In genomic region chrX:150680974-150681373, GRCh38 we compare ENCODE assay signal across 8 cellular contexts. TPM values are rescaled to one million over a fixed set of nuclear protein-coding genes. Genes with fewer than 3 reads are reported as not detected.
DNase-seq lines count a peak whose midpoint lies in the region; ATAC-seq and TF ChIP-seq lines count a peak whose summit lies in the region.

No MANE protein-coding gene starts in this region.

- H3K27ac ChIP-seq in 22Rv1 (no peak overlapping the region), OCI-LY1 (ENCODE audit: low read depth, low read length, poor library complexity, severe bottlenecking) (no peak overlapping the region)

- no peaks in the 10 kb centered on the region for H4K20me1 ChIP-seq in OCI-LY1 (ENCODE audit: insufficient read depth, low read length)

- H3K4me1 ChIP-seq in OCI-LY1 (ENCODE audit: insufficient read depth, low read length, severe bottlenecking) = no peaks in the 10 kb centered on the region

- no peak overlapping the region for H3K9ac ChIP-seq in OCI-LY1 (ENCODE audit: low read length)

- H3K4me3 ChIP-seq in OCI-LY1 (ENCODE audit: low read depth, low read length, poor library complexity, severe bottlenecking) (no peak overlapping the region), fibroblast of the aortic adventitia (ENCODE audit: low read depth, low read length) (no peak overlapping the region)

- peak; percentile 61 for TF ChIP-seq CTCF in 22Rv1 (IDR thresholded peaks at IDR 0.05)
- TF ChIP-seq CTCF in GM10248 (IDR thresholded peaks at IDR 0.05; ENCODE audit: control extremely low read depth, extremely low read depth, low read depth, missing control alignments) = no peak
- peak; percentile 55 for TF ChIP-seq CTCF in OCI-LY1 (IDR thresholded peaks at IDR 0.05; ENCODE audit: low read length)
- peak; percentile 36 for TF ChIP-seq CTCF in fibroblast of the aortic adventitia (IDR thresholded peaks at IDR 0.05; ENCODE audit: insufficient read depth, low read length)

- CTCF ChIA-PET in GM10248 (lab: Yijun Ruan, JAX) = interaction anchor here (1.4 kb wide), 1 partner anchor 34 kb away, joined by 3 read pairs; no protein-coding TSS in a partner anchor

- H3K27me3 ChIP-seq in OCI-LY1 (ENCODE audit: insufficient read depth, low read length) = no peaks in the 10 kb centered on the region

- no peaks in the 10 kb centered on the region for H3K79me2 ChIP-seq in OCI-LY1 (ENCODE audit: insufficient read depth, low read length)

- H3K9me2 ChIP-seq in OCI-LY1 (ENCODE audit: low read depth, low read length) = no peaks in the 10 kb centered on the region

- H2AFZ ChIP-seq in OCI-LY1 (ENCODE audit: low read length) = no peak overlapping the region

- no peaks in the 10 kb centered on the region for H3K36me3 ChIP-seq in OCI-LY1 (ENCODE audit: insufficient read depth, low read length)

- ATAC-seq in HG03280 (IDR thresholded peaks at IDR 0.05; ENCODE audit: unreplicated experiment) = no peak

- no peaks in the 10 kb centered on the region for H3F3A ChIP-seq in OCI-LY1 (ENCODE audit: insufficient read depth, low read length)

- peak; percentile 12 for DNase-seq in GM10248 (ENCODE audit: extremely low spot score)
- peak; percentile 32 for DNase-seq in fibroblast of the aortic adventitia (ENCODE audit: low read depth)
- no peak for DNase-seq in superior temporal gyrus (ENCODE audit: extremely low spot score)
- no peak for DNase-seq in Ammon's horn (ENCODE audit: low spot score)
- no peak for DNase-seq in DMS114 treated with DMSO at 0.1 percent for 48 hours (lab: John Stamatoyannopoulos, UW; ENCODE audit: unreplicated experiment)

- POLR2A ChIA-PET in GM10248 (lab: Yijun Ruan, JAX) = no interaction called here

- no peaks in the 10 kb centered on the region for H3K9me3 ChIP-seq in OCI-LY1 (ENCODE audit: low read length)

- no peak overlapping the region for H3K4me2 ChIP-seq in OCI-LY1 (ENCODE audit: low read length)

RNA-seq across cellular contexts. Expression of gene MTMR1, which starts 12.2 kb away (rescaled TPM):
- 9.2 and 21.6 TPM in 2 replicates for total RNA-seq in fibroblast of the aortic adventitia (ENCODE audit: low replicate concordance)

Comparison
In these comparisons a context has a peak if more than half of its experiments do, and no peak if none do; other contexts are left out.
1. DNase-seq: peak in GM10248 (single experiment) and fibroblast of the aortic adventitia (single experiment); none in superior temporal gyrus (single experiment), Ammon's horn (single experiment) and DMS114 treated with DMSO at 0.1 percent for 48 hours (single experiment).